Comparison of ENCODE assay signal across 13 cellular contexts in genomic region chr4:148425327-148426110, GRCh38. TPM values are rescaled to one million over a fixed set of nuclear protein-coding genes. Genes with fewer than 3 reads are reported as not detected.
A peak's percentile ranks its signal among the peaks of the same experiment; 100 is the strongest.
DNase-seq lines count a peak whose midpoint lies in the region; ATAC-seq and TF ChIP-seq lines count a peak whose summit lies in the region.
"Had no signal": no experiment of that assay in that cellular context is flagged by ENCODE, and none has a peak within 500 bp of the region (broad histone marks: within the 10 kb centered on the region; RNA-seq: fewer than 3 reads in every experiment).

No MANE protein-coding gene starts in this region.

- peak; percentile 56 for TF ChIP-seq CTCF in endodermal cell (conservative IDR thresholded peaks at IDR 0.05)
- no peak for TF ChIP-seq CTCF in chondrocyte (IDR thresholded peaks at IDR 0.05)
- no peak for TF ChIP-seq CTCF in foreskin fibroblast (IDR thresholded peaks at IDR 0.05; ENCODE audit: low read depth, low read length)
- TF ChIP-seq CTCF in dorsolateral prefrontal cortex (IDR thresholded peaks at IDR 0.05 in 54 of 56, conservative IDR thresholded peaks at IDR 0.05 in 2 of 56; ENCODE audit: low read depth in 1 of 56, partially characterized antibody in 56 of 56) = no peak

- H3K36me3 Mint-ChIP-seq in endodermal cell (ENCODE audit: low read depth) (no peaks in the 10 kb centered on the region), chondrocyte (ENCODE audit: low read depth) (no peaks in the 10 kb centered on the region)

- H3K9me3 ChIP-seq in BLaER1 = no peaks in the 10 kb centered on the region
- no peaks in the 10 kb centered on the region for H3K9me3 ChIP-seq in endodermal cell (ENCODE audit: control insufficient read depth, low read length)
- H3K9me3 ChIP-seq: esophagus squamous epithelium, tibial nerve had no signal

- intact Hi-C loops in dorsolateral prefrontal cortex (cut with DNase I) = no loop called here

- WGBS in endodermal cell (ENCODE audit: insufficient coverage in 1 of 2, insufficient read length in 1 of 2), 2 experiments = 88 to 97% methylated on average over 5 of the region's 5 CpGs

- no peaks in the 10 kb centered on the region for H4K20me1 ChIP-seq in BLaER1

- H3K9ac ChIP-seq in BLaER1 (no peak overlapping the region), endodermal cell (ENCODE audit: extremely low read depth, low read length, poor library complexity, severe bottlenecking) (no peak overlapping the region)
- H3K9ac ChIP-seq: parathyroid adenoma had no signal

- no peaks in the 10 kb centered on the region for H3K27me3 ChIP-seq in BLaER1
- H3K27me3 ChIP-seq in endodermal cell (ENCODE audit: control insufficient read depth, insufficient read depth, low read length, poor library complexity, severe bottlenecking) = no peaks in the 10 kb centered on the region
- H3K27me3 ChIP-seq in dorsolateral prefrontal cortex = no peaks in the 10 kb centered on the region
- H3K27me3 ChIP-seq: esophagus squamous epithelium, tibial nerve had no signal

- ATAC-seq in GM19463 (IDR thresholded peaks at IDR 0.05; ENCODE audit: unreplicated experiment) (peak; percentile 82), HG03196 (IDR thresholded peaks at IDR 0.05; ENCODE audit: unreplicated experiment) (peak; percentile 96)

- no peaks in the 10 kb centered on the region for H3K27me3 Mint-ChIP-seq in endodermal cell (ENCODE audit: insufficient read depth)
- peaks cover 23% of the 10 kb centered on the region for H3K27me3 Mint-ChIP-seq in chondrocyte (ENCODE audit: low read depth)

- H3K4me3 ChIP-seq in BLaER1 (no peak overlapping the region), endodermal cell (ENCODE audit: low read length) (no peak overlapping the region), foreskin fibroblast (ENCODE audit: low read depth in 1 of 2, low read length in 2 of 2) (no peak overlapping the region), dorsolateral prefrontal cortex (no peak overlapping the region)
- H3K4me3 ChIP-seq: esophagus squamous epithelium, tibial nerve had no signal

- DNase-seq in endodermal cell (no peak), NCI-H748 (lab: John Stamatoyannopoulos, UW; ENCODE audit: unreplicated experiment) (no peak), chondrocyte (ENCODE audit: low spot score) (no peak), foreskin fibroblast (no peak), dorsolateral prefrontal cortex (no peak)
- DNase-seq: amniotic stem cell, esophagus squamous epithelium, islet precursor cell had no signal

- no peaks in the 10 kb centered on the region for H3K9me3 Mint-ChIP-seq in endodermal cell
- H3K9me3 Mint-ChIP-seq in chondrocyte (ENCODE audit: low read depth) = no peaks in the 10 kb centered on the region

- H3K4me1 ChIP-seq in BLaER1 (peaks cover 37% of the 10 kb centered on the region), endodermal cell (ENCODE audit: control insufficient read depth, insufficient read depth, low read length) (no peaks in the 10 kb centered on the region)
- H3K4me1 ChIP-seq: esophagus squamous epithelium, parathyroid adenoma had no signal

- no peak overlapping the region for H3K27ac Mint-ChIP-seq in endodermal cell
- H3K27ac Mint-ChIP-seq in chondrocyte (ENCODE audit: unreplicated experiment) = no peak overlapping the region

- no peaks in the 10 kb centered on the region for H3K36me3 ChIP-seq in BLaER1
- H3K36me3 ChIP-seq in endodermal cell (ENCODE audit: control insufficient read depth, insufficient read depth, low read length) = no peaks in the 10 kb centered on the region
- H3K36me3 ChIP-seq: esophagus squamous epithelium, tibial nerve had no signal

- no peaks in the 10 kb centered on the region for H3K4me1 Mint-ChIP-seq in endodermal cell
- H3K4me1 Mint-ChIP-seq in chondrocyte (ENCODE audit: low read depth) = no peaks in the 10 kb centered on the region

- peak overlapping the region; percentile 53 for H3K4me2 ChIP-seq in BLaER1

- no peak overlapping the region for H3K27ac ChIP-seq in BLaER1
- no peak overlapping the region for H3K27ac ChIP-seq in endodermal cell (ENCODE audit: low read depth, low read length)
- no peak overlapping the region for H3K27ac ChIP-seq in dorsolateral prefrontal cortex
- H3K27ac ChIP-seq: esophagus squamous epithelium, parathyroid adenoma, tibial nerve had no signal

- H3K4me3 Mint-ChIP-seq in endodermal cell (no peak overlapping the region), chondrocyte (ENCODE audit: unreplicated experiment) (no peak overlapping the region)

RNA-seq across cellular contexts. Expression of gene NR3C2, which starts 16.7 kb away (rescaled TPM):
- total RNA-seq in endodermal cell (under 1 TPM; 0.44 to 0.82 TPM), chondrocyte (0.15 to 0.23 TPM (median 0.20 TPM) in 3 replicates), dorsolateral prefrontal cortex (10 to 100 TPM; 32.1 to 89.5 (median 56.4) TPM)
- polyA plus RNA-seq in endodermal cell (2013, experiment 1 of 2) = 0.25 TPM
- polyA plus RNA-seq in endodermal cell (2013, experiment 2 of 2) = 0.21 TPM

Comparison
In these comparisons a context has a peak if more than half of its experiments do, and no peak if none do; other contexts are left out.
1. RNA of gene NR3C2, which starts 16.7 kb away (total RNA-seq): 32.1 to 89.5 TPM in dorsolateral prefrontal cortex; 0.44 to 0.82 TPM in endodermal cell and 0.15 to 0.23 TPM in chondrocyte; every median in the first group is over 10 times any median in the second.